In the genomic region with DNA sequence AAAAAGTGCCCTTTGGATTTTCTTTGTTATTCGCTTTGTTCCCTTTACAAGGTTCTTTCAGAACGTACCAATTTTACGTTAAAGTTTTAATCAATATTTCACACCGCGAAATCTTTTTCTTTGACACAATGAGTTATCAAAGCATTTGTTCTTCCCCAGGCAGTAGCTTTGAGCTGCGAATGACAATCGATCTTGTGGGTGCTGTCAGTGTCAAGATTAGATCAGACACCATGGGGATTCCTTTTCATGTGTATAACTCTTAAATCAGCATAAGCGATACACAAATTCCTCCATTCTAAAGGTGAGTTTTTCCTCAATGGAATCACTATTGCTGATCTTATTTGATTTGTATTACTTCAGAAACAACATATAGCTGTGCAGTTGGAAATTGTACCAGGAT, we compare ENCODE assay signal across 2 cellular contexts.
TF ChIP-seq lines count a peak whose summit lies in the region.

No MANE protein-coding gene starts in this region.

TF ChIP-seq in H1, 55 proteins besides CTCF, POLR2A, EP300 and RAD21:
- TF ChIP-seq NANOG (IDR thresholded peaks at IDR 0.05; ENCODE audit: insufficient read depth, low read depth, low read length, poor library complexity, severe bottlenecking): peak; percentile 35
- peak; percentile 94 for TF ChIP-seq SIN3A (conservative IDR thresholded peaks at IDR 0.05 in 1 of 2, IDR thresholded peaks at IDR 0.05 in 1 of 2; ENCODE audit: low read depth in 1 of 2, low read length in 2 of 2)
- TF ChIP-seq, protein P1, sequence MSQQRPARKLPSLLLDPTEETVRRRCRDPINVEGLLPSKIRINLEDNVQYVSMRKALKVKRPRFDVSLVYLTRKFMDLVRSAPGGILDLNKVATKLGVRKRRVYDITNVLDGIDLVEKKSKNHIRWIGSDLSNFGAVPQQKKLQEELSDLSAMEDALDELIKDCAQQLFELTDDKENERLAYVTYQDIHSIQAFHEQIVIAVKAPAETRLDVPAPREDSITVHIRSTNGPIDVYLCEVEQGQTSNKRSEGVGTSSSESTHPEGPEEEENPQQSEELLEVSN (IDR thresholded peaks at IDR 0.05): no peak
- TF ChIP-seq JUN (IDR thresholded peaks at IDR 0.05; ENCODE audit: low read depth, low read length): no peak
- TF ChIP-seq RBBP5 (IDR thresholded peaks at IDR 0.05; ENCODE audit: borderline replicate concordance, low read depth, low read length): no peak
- TF ChIP-seq GTF2F1 (IDR thresholded peaks at IDR 0.05; ENCODE audit: borderline replicate concordance, low read depth, low read length): no peak
- no peak for TF ChIP-seq TAF1 (IDR thresholded peaks at IDR 0.05; ENCODE audit: low read depth, low read length)
- no peak for TF ChIP-seq KDM1A (IDR thresholded peaks at IDR 0.05; ENCODE audit: borderline replicate concordance, low read length)

TF ChIP-seq in HepG2, 621 proteins besides CTCF, POLR2A, EP300 and RAD21:
- no peak for TF ChIP-seq FOXA1 (IDR thresholded peaks at IDR 0.05)
- no peak for TF ChIP-seq FOXA1 (CRISPR knock-in tag; IDR thresholded peaks at IDR 0.05)
- no peak for TF ChIP-seq ZNF251 (CRISPR knock-in tag; IDR thresholded peaks at IDR 0.05)
- TF ChIP-seq MATR3 (CRISPR knock-in tag; IDR thresholded peaks at IDR 0.05): no peak
- no peak for TF ChIP-seq ZNF556 (CRISPR knock-in tag; IDR thresholded peaks at IDR 0.05; ENCODE audit: borderline replicate concordance)
- no peak for TF ChIP-seq JUND (CRISPR knock-in tag; IDR thresholded peaks at IDR 0.05)
- no peak for TF ChIP-seq ZNF792 (CRISPR knock-in tag; IDR thresholded peaks at IDR 0.05)
- TF ChIP-seq ZNF274 (CRISPR knock-in tag; IDR thresholded peaks at IDR 0.05): no peak
- no peak for TF ChIP-seq ZNF558 (CRISPR knock-in tag; IDR thresholded peaks at IDR 0.05; ENCODE audit: borderline replicate concordance)
- TF ChIP-seq ZNF562 (CRISPR knock-in tag; IDR thresholded peaks at IDR 0.05; ENCODE audit: borderline replicate concordance): no peak
- no peak for TF ChIP-seq ZNF644 (CRISPR knock-in tag; IDR thresholded peaks at IDR 0.05; ENCODE audit: low read depth)
- no peak for TF ChIP-seq ZNF326 (CRISPR knock-in tag; IDR thresholded peaks at IDR 0.05; ENCODE audit: borderline replicate concordance)
- TF ChIP-seq, protein P2, sequence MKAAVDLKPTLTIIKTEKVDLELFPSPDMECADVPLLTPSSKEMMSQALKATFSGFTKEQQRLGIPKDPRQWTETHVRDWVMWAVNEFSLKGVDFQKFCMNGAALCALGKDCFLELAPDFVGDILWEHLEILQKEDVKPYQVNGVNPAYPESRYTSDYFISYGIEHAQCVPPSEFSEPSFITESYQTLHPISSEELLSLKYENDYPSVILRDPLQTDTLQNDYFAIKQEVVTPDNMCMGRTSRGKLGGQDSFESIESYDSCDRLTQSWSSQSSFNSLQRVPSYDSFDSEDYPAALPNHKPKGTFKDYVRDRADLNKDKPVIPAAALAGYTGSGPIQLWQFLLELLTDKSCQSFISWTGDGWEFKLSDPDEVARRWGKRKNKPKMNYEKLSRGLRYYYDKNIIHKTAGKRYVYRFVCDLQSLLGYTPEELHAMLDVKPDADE (CRISPR knock-in tag; IDR thresholded peaks at IDR 0.05): no peak
- TF ChIP-seq MED13 (CRISPR knock-in tag; IDR thresholded peaks at IDR 0.05): no peak
- no peak for TF ChIP-seq REL (CRISPR knock-in tag; conservative IDR thresholded peaks at IDR 0.05)
- TF ChIP-seq HMG20A (CRISPR knock-in tag; IDR thresholded peaks at IDR 0.05; ENCODE audit: borderline replicate concordance): no peak
- no peak for TF ChIP-seq PAWR (CRISPR knock-in tag; IDR thresholded peaks at IDR 0.05; ENCODE audit: borderline replicate concordance)
